26 cellular contexts compared by ENCODE assay signal in the genomic region with DNA sequence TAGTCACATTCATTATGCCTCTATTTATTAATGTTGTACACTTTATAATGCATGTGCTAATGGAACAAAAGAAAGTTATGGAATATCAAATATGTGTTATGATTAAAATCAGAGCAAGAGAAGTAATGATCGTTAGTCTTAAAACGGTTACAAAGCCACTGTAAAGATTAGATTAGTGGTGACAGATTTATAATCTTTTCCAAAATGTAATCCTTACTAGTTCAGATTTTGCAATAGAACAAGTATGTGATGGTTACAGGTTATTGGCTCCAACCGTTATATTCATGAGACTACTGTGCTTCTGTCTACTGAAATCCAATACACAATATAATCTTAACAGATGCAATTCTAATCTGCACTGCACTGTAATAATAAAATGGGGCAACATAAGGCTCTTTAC.
"Had no signal": no experiment of that assay in that cellular context is flagged by ENCODE, and none has a peak within 500 bp of the region (broad histone marks: within the 10 kb centered on the region; RNA-seq: fewer than 3 reads in every experiment).

No MANE protein-coding gene starts in this region.

- H3K4me1 ChIP-seq: lower lobe of right lung, parathyroid adenoma, suprapubic skin, transverse colon, upper lobe of right lung had no signal

- H3K27me3 ChIP-seq: neutrophil, right atrium auricular region, suprapubic skin, transverse colon, upper lobe of right lung, uterus had no signal

- H3K4me3 ChIP-seq: lower lobe of right lung, right atrium auricular region, smooth muscle cell, suprapubic skin, transverse colon, upper lobe of right lung, uterus had no signal

- H3K4me3 Mint-ChIP-seq: dendritic cell treated with granulocyte-macrophage colony-stimulating factor and Interleukin-4, amounts not matched to agents 40 ng/mL and 50 ng/mL, for 4 days; endodermal cell; naive B cell; natural killer cell treated with Interleukin-12 subunit alpha and Interleukin-12 subunit beta and Interleukin-15 and Interleukin-18, amount 100 ng/mL, for 72 hours; neural crest cell; stimulated activated naive CD8-positive, alpha-beta T cell treated with anti-CD3 and anti-CD28 coated beads, Interleukin-15, amount 100 ng/mL, for 72 hours had no signal

- H3K9me3 ChIP-seq: lower lobe of right lung, neutrophil, right atrium auricular region, suprapubic skin, transverse colon, upper lobe of right lung, uterus had no signal

- ATAC-seq: esophagus mucosa; left ventricle myocardium superior; lower lobe of right lung; natural killer cell treated with Interleukin-12 subunit alpha and Interleukin-12 subunit beta and Interleukin-15 and Interleukin-18, amount 100 ng/mL, for 72 hours; sciatic nerve; stimulated activated naive CD8-positive, alpha-beta T cell treated with anti-CD3 and anti-CD28 coated beads, Interleukin-15, amount 100 ng/mL, for 72 hours; upper lobe of right lung had no signal

- H3K27me3 Mint-ChIP-seq: dendritic cell treated with granulocyte-macrophage colony-stimulating factor and Interleukin-4, amounts not matched to agents 40 ng/mL and 50 ng/mL, for 4 days; naive B cell; progenitor cell of endocrine pancreas; stimulated activated naive CD8-positive, alpha-beta T cell treated with anti-CD3 and anti-CD28 coated beads, Interleukin-15, amount 100 ng/mL, for 72 hours had no signal

- H3K36me3 ChIP-seq: lower lobe of right lung, neutrophil, right atrium auricular region, suprapubic skin, transverse colon, upper lobe of right lung, uterus had no signal

- H3K27ac Mint-ChIP-seq: dendritic cell treated with granulocyte-macrophage colony-stimulating factor and Interleukin-4, amounts not matched to agents 40 ng/mL and 50 ng/mL, for 4 days; endodermal cell; naive B cell; natural killer cell treated with Interleukin-12 subunit alpha and Interleukin-12 subunit beta and Interleukin-15 and Interleukin-18, amount 100 ng/mL, for 72 hours; progenitor cell of endocrine pancreas; stimulated activated naive CD8-positive, alpha-beta T cell treated with anti-CD3 and anti-CD28 coated beads, Interleukin-15, amount 100 ng/mL, for 72 hours had no signal

- H3K36me3 Mint-ChIP-seq: naive B cell; natural killer cell treated with Interleukin-12 subunit alpha and Interleukin-12 subunit beta and Interleukin-15 and Interleukin-18, amount 100 ng/mL, for 72 hours had no signal

- H3K9me3 Mint-ChIP-seq: dendritic cell treated with granulocyte-macrophage colony-stimulating factor and Interleukin-4, amounts not matched to agents 40 ng/mL and 50 ng/mL, for 4 days; endodermal cell; natural killer cell treated with Interleukin-12 subunit alpha and Interleukin-12 subunit beta and Interleukin-15 and Interleukin-18, amount 100 ng/mL, for 72 hours; neural crest cell; stimulated activated naive CD8-positive, alpha-beta T cell treated with anti-CD3 and anti-CD28 coated beads, Interleukin-15, amount 100 ng/mL, for 72 hours had no signal

- DNase-seq: effector CD8-positive, alpha-beta T cell; endodermal cell; left ventricle myocardium superior; lower lobe of right lung; naive B cell; stimulated activated CD4-positive, alpha-beta T cell treated with anti-CD3 and anti-CD28 coated beads, Interleukin-12 subunit alpha, Interleukin-12 subunit beta, amount 100 ng/mL, for 4 hours; stimulated activated CD4-positive, alpha-beta T cell treated with anti-CD3 and anti-CD28 coated beads, Interleukin-1b, Interleukin-23, amount 100 ng/mL, for 48 hours; stimulated activated CD4-positive, alpha-beta T cell treated with anti-CD3 and anti-CD28 coated beads, Interleukin-4, amount 100 ng/mL, for 1 hour; stimulated activated CD8-positive, alpha-beta memory T cell treated with anti-CD3 and anti-CD28 coated beads, Interleukin-4, amount 100 ng/mL, for 48 hours; stimulated activated naive CD4-positive, alpha-beta T cell; stimulated activated naive CD8-positive, alpha-beta T cell treated with anti-CD3 and anti-CD28 coated beads, Interleukin-15, amount 100 ng/mL, for 72 hours; transverse colon; upper lobe of right lung; uterus had no signal

- H3K27ac ChIP-seq: epithelial cell of prostate, lower lobe of right lung, neutrophil, parathyroid adenoma, right atrium auricular region, suprapubic skin, transverse colon, upper lobe of right lung, uterus had no signal

- H3K4me1 Mint-ChIP-seq: naive B cell; stimulated activated naive CD8-positive, alpha-beta T cell treated with anti-CD3 and anti-CD28 coated beads, Interleukin-15, amount 100 ng/mL, for 72 hours had no signal
